In the genomic region with DNA sequence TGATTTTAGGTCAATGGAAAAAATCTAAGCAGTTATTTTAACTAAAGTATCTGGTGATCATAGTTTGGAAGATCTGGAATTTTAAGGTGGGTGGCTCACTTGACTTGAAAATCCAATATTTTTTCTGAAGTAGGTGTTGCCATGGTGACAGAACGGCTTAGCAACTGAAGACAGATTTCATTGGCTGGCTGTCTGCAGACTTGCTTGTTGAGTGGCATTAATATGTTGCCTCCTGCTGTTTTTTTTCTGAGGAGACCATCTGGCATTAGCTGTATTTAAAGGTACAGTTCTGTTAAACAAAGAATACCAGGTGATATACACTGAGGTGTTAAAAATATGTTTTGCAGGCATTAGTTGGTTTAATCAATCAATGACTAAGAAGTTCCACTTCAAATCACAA, we compare ENCODE assay signal across 8 cellular contexts. TPM values are rescaled to one million over a fixed set of nuclear protein-coding genes. Genes with fewer than 3 reads are reported as not detected.
DNase-seq lines count a peak whose midpoint lies in the region; ATAC-seq and TF ChIP-seq lines count a peak whose summit lies in the region.

No MANE protein-coding gene starts in this region.

- no peaks in the 10 kb centered on the region for H3K36me3 ChIP-seq in lower lobe of right lung
- no peaks in the 10 kb centered on the region for H3K36me3 ChIP-seq in ascending aorta

- no peak overlapping the region for H3K4me3 ChIP-seq in lower lobe of right lung
- no peak overlapping the region for H3K4me3 ChIP-seq in ascending aorta

- H3K27me3 ChIP-seq in lower lobe of right lung (ENCODE audit: low read depth) (no peaks in the 10 kb centered on the region), ascending aorta (no peaks in the 10 kb centered on the region)

- DNase-seq in NCI-H1092 treated with DMSO at 0.1 percent for 48 hours (lab: John Stamatoyannopoulos, UW) (peak; percentile 99), lower lobe of right lung (no peak), NOMO-1 (lab: John Stamatoyannopoulos, UW; ENCODE audit: unreplicated experiment in 2 of 2) (no peak), ascending aorta (ENCODE audit: low spot score in 2 of 2) (no peak), AML-193 (lab: John Stamatoyannopoulos, UW) (no peak)

- H3K4me1 ChIP-seq in lower lobe of right lung (no peaks in the 10 kb centered on the region), ascending aorta (peaks cover 0 to 11% of the 10 kb centered on the region in 2 donors)

- H3K9me3 ChIP-seq in lower lobe of right lung (no peaks in the 10 kb centered on the region), ascending aorta (no peaks in the 10 kb centered on the region)

- TF ChIP-seq CTCF in lower lobe of right lung (IDR thresholded peaks at IDR 0.05) (no peak), ascending aorta (IDR thresholded peaks at IDR 0.05) (no peak)

- no peak overlapping the region for H3K27ac ChIP-seq in lower lobe of right lung
- no peak overlapping the region for H3K27ac ChIP-seq in ascending aorta

- peak; percentile 62 for ATAC-seq in GM18511 (IDR thresholded peaks at IDR 0.05; ENCODE audit: unreplicated experiment)
- peak; percentile 80 for ATAC-seq in SK-N-SH treated with all-trans-retinoic acid at 6 μM for 48 hours
- ATAC-seq in lower lobe of right lung, result peak; percentile 32 to 37
- ATAC-seq in HG02642 (IDR thresholded peaks at IDR 0.05; ENCODE audit: poor library complexity, unreplicated experiment), result no peak

- intact Hi-C loops in lower lobe of right lung (cut with DNase I), result no loop called here
- intact Hi-C loops in ascending aorta (cut with DNase I), result no loop called here

TF ChIP-seq in SK-N-SH treated with all-trans-retinoic acid at 6 μM for 48 hours, 23 proteins besides CTCF, POLR2A, EP300 and RAD21:
- TF ChIP-seq ESRRG (CRISPR knock-in tag; IDR thresholded peaks at IDR 0.05) (no peak), PPARA (CRISPR knock-in tag; IDR thresholded peaks at IDR 0.05; ENCODE audit: borderline replicate concordance) (no peak), SNAI2 (CRISPR knock-in tag; IDR thresholded peaks at IDR 0.05) (no peak), ZFP30 (CRISPR knock-in tag; IDR thresholded peaks at IDR 0.05) (no peak), ARNTL (CRISPR knock-in tag; IDR thresholded peaks at IDR 0.05; ENCODE audit: borderline replicate concordance, low read depth) (no peak), ZFP3 (CRISPR knock-in tag; IDR thresholded peaks at IDR 0.05) (no peak), OSR1 (CRISPR knock-in tag; IDR thresholded peaks at IDR 0.05) (no peak), ZNF70 (CRISPR knock-in tag; IDR thresholded peaks at IDR 0.05) (no peak), GLIS3 (CRISPR knock-in tag; IDR thresholded peaks at IDR 0.05) (no peak)
- TF ChIP-seq, protein P1, sequence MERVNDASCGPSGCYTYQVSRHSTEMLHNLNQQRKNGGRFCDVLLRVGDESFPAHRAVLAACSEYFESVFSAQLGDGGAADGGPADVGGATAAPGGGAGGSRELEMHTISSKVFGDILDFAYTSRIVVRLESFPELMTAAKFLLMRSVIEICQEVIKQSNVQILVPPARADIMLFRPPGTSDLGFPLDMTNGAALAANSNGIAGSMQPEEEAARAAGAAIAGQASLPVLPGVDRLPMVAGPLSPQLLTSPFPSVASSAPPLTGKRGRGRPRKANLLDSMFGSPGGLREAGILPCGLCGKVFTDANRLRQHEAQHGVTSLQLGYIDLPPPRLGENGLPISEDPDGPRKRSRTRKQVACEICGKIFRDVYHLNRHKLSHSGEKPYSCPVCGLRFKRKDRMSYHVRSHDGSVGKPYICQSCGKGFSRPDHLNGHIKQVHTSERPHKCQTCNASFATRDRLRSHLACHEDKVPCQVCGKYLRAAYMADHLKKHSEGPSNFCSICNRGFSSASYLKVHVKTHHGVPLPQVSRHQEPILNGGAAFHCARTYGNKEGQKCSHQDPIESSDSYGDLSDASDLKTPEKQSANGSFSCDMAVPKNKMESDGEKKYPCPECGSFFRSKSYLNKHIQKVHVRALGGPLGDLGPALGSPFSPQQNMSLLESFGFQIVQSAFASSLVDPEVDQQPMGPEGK (CRISPR knock-in tag; IDR thresholded peaks at IDR 0.05; ENCODE audit: borderline replicate concordance), result no peak
TF ChIP-seq in SK-N-SH treated with all-trans-retinoic acid at 6 μM for 48 hours: peak in this region for 0.

RNA-seq across cellular contexts. Expression of gene CPE, which starts 19.8 kb away (rescaled TPM):
- total RNA-seq in lower lobe of right lung (36.9 TPM), ascending aorta (199 TPM)
